8 cellular contexts compared by ENCODE assay signal in genomic region chr4:69134471-69134870, GRCh38. TPM values are rescaled to one million over a fixed set of nuclear protein-coding genes. Genes with fewer than 3 reads are reported as not detected.
"Had no signal": no experiment of that assay in that cellular context is flagged by ENCODE, and none has a peak within 500 bp of the region (broad histone marks: within the 10 kb centered on the region; RNA-seq: fewer than 3 reads in every experiment).

No MANE protein-coding gene starts in this region.

- H2AFZ ChIP-seq: GM23248 had no signal

- FAIRE-seq: H54, HTR-8/SVneo had no signal

- H3K9ac ChIP-seq: GM23248 had no signal

- H3K27ac ChIP-seq: GM23248 had no signal

- DNase-seq: GM23248, GOT3, H9, HCEC 1CT, KBM-7 had no signal

- H3K4me3 ChIP-seq: GM23248 had no signal

RNA-seq across cellular contexts. Expression of gene UGT2B7, which starts 38.2 kb away (rescaled TPM):
- total RNA-seq: GM23248, H9 had no signal
- polyA plus RNA-seq: GM23248, IgD-negative memory B cell had no signal
